Comparison of ENCODE assay signal across 8 cellular contexts in genomic region chr2:160224060-160224459, GRCh38. TPM values are rescaled to one million over a fixed set of nuclear protein-coding genes. Genes with fewer than 3 reads are reported as not detected.
DNase-seq lines count a peak whose midpoint lies in the region; ATAC-seq and TF ChIP-seq lines count a peak whose summit lies in the region.

No MANE protein-coding gene starts in this region.

- H3K4me3 Mint-ChIP-seq in T-cell = no peak overlapping the region

- CTCF ChIA-PET in T-cell (lab: Charles Lee) = no interaction called here
- CTCF ChIA-PET in OCI-LY7 (lab: Charles Lee; ENCODE audit: unreplicated experiment) = no interaction called here

- DNase-seq in AG10803 (ENCODE audit: low read depth) (peak; percentile 93), T-cell (no peak), fibroblast of mammary gland (ENCODE audit: low read depth) (peak; percentile 98), superior temporal gyrus (ENCODE audit: extremely low spot score) (peak; percentile 30), OCI-LY7 (ENCODE audit: low spot score) (no peak), DMS79 treated with DMSO at 0.1 percent for 48 hours (lab: John Stamatoyannopoulos, UW) (no peak)

- H3K36me3 Mint-ChIP-seq in T-cell = no peaks in the 10 kb centered on the region

- no peaks in the 10 kb centered on the region for H3K9me3 Mint-ChIP-seq in T-cell

- H4K20me1 ChIP-seq in OCI-LY7 (ENCODE audit: insufficient read depth, low read length) = no peaks in the 10 kb centered on the region

- H3K27me3 Mint-ChIP-seq in T-cell = no peaks in the 10 kb centered on the region

- peaks cover 11 to 36% (median 32%) of the 10 kb centered on the region in 3 donors for H3K4me1 Mint-ChIP-seq in T-cell

- no peak overlapping the region for H2AFZ ChIP-seq in OCI-LY7 (ENCODE audit: low read length)

- H3K4me1 ChIP-seq in OCI-LY7 (ENCODE audit: insufficient read depth, low read length, poor library complexity, severe bottlenecking) = no peaks in the 10 kb centered on the region

- peak overlapping the region; percentile 31 to 72 for H3K27ac Mint-ChIP-seq in T-cell

- POLR2A ChIA-PET in T-cell (lab: Charles Lee) (no interaction called here), OCI-LY7 (lab: Charles Lee) (interaction anchor here (1.2 kb wide), 1 partner anchor 14 kb away, joined by 4 read pairs; no protein-coding TSS in a partner anchor)

- H3K4me3 ChIP-seq in AG10803 (ENCODE audit: low read length) (no peak overlapping the region), fibroblast of mammary gland (ENCODE audit: control insufficient read depth, low read depth, low read length) (no peak overlapping the region), OCI-LY7 (ENCODE audit: low read depth, low read length, poor library complexity, severe bottlenecking) (no peak overlapping the region)

- H3K79me2 ChIP-seq in OCI-LY7 (ENCODE audit: insufficient read depth, low read depth, low read length) = no peaks in the 10 kb centered on the region

- H3K9me3 ChIP-seq in OCI-LY7 (ENCODE audit: low read length) = no peaks in the 10 kb centered on the region

- intact Hi-C loops in OCI-LY7 (cut with micrococcal nuclease; ENCODE audit: unreplicated experiment) = no loop called here

- no peak overlapping the region for H3K4me2 ChIP-seq in OCI-LY7 (ENCODE audit: low read length)

- no TSS peak for BruUV-seq in OCI-LY7 (replicated peaks; lab: Mats Ljungman, UMichigan)

- no peaks in the 10 kb centered on the region for H3K9me2 ChIP-seq in OCI-LY7 (ENCODE audit: insufficient read depth, low read length)

- no peak for TF ChIP-seq CTCF in AG10803 (conservative IDR thresholded peaks at IDR 0.05; ENCODE audit: low read length)
- no peak for TF ChIP-seq CTCF in fibroblast of mammary gland (conservative IDR thresholded peaks at IDR 0.05; ENCODE audit: control insufficient read depth, insufficient read depth, low read depth, low read length)
- TF ChIP-seq CTCF in OCI-LY7 (conservative IDR thresholded peaks at IDR 0.05; ENCODE audit: low read length) = no peak

- H3K27ac ChIP-seq in OCI-LY7 (ENCODE audit: low read depth, low read length, poor library complexity, severe bottlenecking) = no peak overlapping the region

- ATAC-seq in GM18907 (IDR thresholded peaks at IDR 0.05; ENCODE audit: unreplicated experiment) = peak; percentile 95
- peak; percentile 95 for ATAC-seq in HG03039 (IDR thresholded peaks at IDR 0.05; ENCODE audit: unreplicated experiment)
- ATAC-seq in T-cell (replicated peaks in 1 of 4) = peak; percentile 48 to 91 (median 81)

- H3K36me3 ChIP-seq in OCI-LY7 (ENCODE audit: insufficient read depth, low read length) = no peaks in the 10 kb centered on the region

RNA-seq across cellular contexts. Expression of gene ITGB6, which starts 24.0 kb away (rescaled TPM):
- total RNA-seq in T-cell (under 1 TPM in 2 of 5 donors, not detected in 3; 0.09 to 0.38 TPM), OCI-LY7 (2022) (not detected in 2 replicates)
- total RNA-seq in OCI-LY7 (2014; rRNA removed; shearing (Covaris generic)) = not detected in 2 replicates

Comparison
In these comparisons a context has a peak if more than half of its experiments do, and no peak if none do; other contexts are left out.
1. DNase-seq: peak in AG10803 (single experiment), fibroblast of mammary gland (single experiment) and superior temporal gyrus (single experiment); none in T-cell (0 of 34), OCI-LY7 (single experiment) and DMS79 treated with DMSO at 0.1 percent for 48 hours (single experiment).
2. Peak in every context shown above with its lines, with median percentiles within 50 percentile points of each other: ATAC-seq.